24 cellular contexts compared by ENCODE assay signal in the genomic region with DNA sequence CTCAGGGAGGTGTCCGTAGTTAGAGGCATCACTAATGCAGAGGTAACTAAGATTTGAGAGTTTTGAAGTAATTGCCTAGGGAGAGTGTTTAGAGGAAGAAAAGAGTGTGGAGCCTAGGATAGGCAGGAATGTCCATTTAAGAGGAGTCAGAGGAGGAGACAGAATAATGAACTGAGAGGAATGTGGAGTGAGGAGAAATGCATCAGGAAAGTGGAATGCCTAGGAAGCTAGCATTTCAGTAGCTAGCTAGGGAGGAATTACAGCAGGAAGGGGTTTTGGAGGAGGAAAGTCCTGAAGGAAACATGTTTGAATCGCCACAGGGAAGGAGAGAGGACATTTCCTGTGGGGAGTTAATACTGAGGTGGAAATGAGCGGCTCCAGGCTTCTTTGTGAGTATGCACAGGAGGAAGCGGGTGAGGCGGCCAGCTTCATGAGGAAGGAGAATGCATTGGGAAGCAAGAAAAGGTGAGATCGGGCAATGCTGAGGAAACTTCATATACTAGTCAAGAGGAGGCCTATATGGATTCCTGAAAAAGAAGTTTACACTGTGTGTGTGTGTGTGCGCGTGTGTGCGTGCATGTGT.
"Had no signal": no experiment of that assay in that cellular context is flagged by ENCODE, and none has a peak within 500 bp of the region (broad histone marks: within the 10 kb centered on the region; RNA-seq: fewer than 3 reads in every experiment).

No MANE protein-coding gene starts in this region.

- H3K4me1 Mint-ChIP-seq: stimulated activated memory B cell treated with anti-CD40 and anti-IgM and Interleukin-4, amounts not matched to agents 10 μg/mL and 1 μg/mL and 100 μg/mL, for 72 hours had no signal

- H3K36me3 ChIP-seq: right lobe of liver, stomach, suprapubic skin, transverse colon had no signal

- H3K9ac ChIP-seq: parathyroid adenoma had no signal

- H3K4me1 ChIP-seq: parathyroid adenoma, right lobe of liver, stomach, suprapubic skin, transverse colon had no signal

- H3K27me3 Mint-ChIP-seq: brain; stimulated activated memory B cell treated with anti-CD40 and anti-IgM and Interleukin-4, amounts not matched to agents 10 μg/mL and 1 μg/mL and 100 μg/mL, for 72 hours had no signal

- H3K36me3 Mint-ChIP-seq: activated CD4-positive, alpha-beta memory T cell treated with anti-CD3 and anti-CD28 coated beads for 36 hours; brain; natural killer cell treated with Interleukin-12 subunit alpha and Interleukin-12 subunit beta and Interleukin-15 and Interleukin-18, amount 100 ng/mL, for 72 hours; stimulated activated memory B cell treated with anti-CD40 and anti-IgM and Interleukin-4, amounts not matched to agents 10 μg/mL and 1 μg/mL and 100 μg/mL, for 72 hours had no signal

- H3K9me3 Mint-ChIP-seq: activated CD4-positive, alpha-beta memory T cell treated with anti-CD3 and anti-CD28 coated beads for 36 hours; activated naive CD4-positive, alpha-beta T cell treated with anti-CD3 and anti-CD28 coated beads for 36 hours; stimulated activated memory B cell treated with anti-CD40 and anti-IgM and Interleukin-4, amounts not matched to agents 10 μg/mL and 1 μg/mL and 100 μg/mL, for 72 hours; T-helper 1 cell treated with Interleukin-12 subunit alpha and Interleukin-12 subunit beta and Interleukin-4 antibody, amounts not matched to agents 30 μg/mL and 1 μg/mL, for 36 hours had no signal

- ATAC-seq: esophagus mucosa; natural killer cell treated with Interleukin-12 subunit alpha and Interleukin-12 subunit beta and Interleukin-15 and Interleukin-18, amount 100 ng/mL, for 72 hours; stimulated activated memory B cell treated with anti-CD40 and anti-IgM and Interleukin-4, amounts not matched to agents 10 μg/mL and 1 μg/mL and 100 μg/mL, for 72 hours had no signal

- H3K27me3 ChIP-seq: hepatocyte, right lobe of liver, stomach, suprapubic skin, transverse colon had no signal

- H3K27ac Mint-ChIP-seq: activated CD4-positive, alpha-beta memory T cell treated with anti-CD3 and anti-CD28 coated beads for 36 hours; activated naive CD4-positive, alpha-beta T cell treated with anti-CD3 and anti-CD28 coated beads for 36 hours; natural killer cell treated with Interleukin-12 subunit alpha and Interleukin-12 subunit beta and Interleukin-15 and Interleukin-18, amount 100 ng/mL, for 72 hours; stimulated activated memory B cell treated with anti-CD40 and anti-IgM and Interleukin-4, amounts not matched to agents 10 μg/mL and 1 μg/mL and 100 μg/mL, for 72 hours; T-helper 1 cell treated with Interleukin-12 subunit alpha and Interleukin-12 subunit beta and Interleukin-4 antibody, amounts not matched to agents 30 μg/mL and 1 μg/mL, for 36 hours had no signal

- H3K9me3 ChIP-seq: right lobe of liver, stomach, suprapubic skin, transverse colon had no signal

- DNase-seq: activated CD4-positive, alpha-beta memory T cell treated with anti-CD3 and anti-CD28 coated beads for 36 hours; activated CD4-positive, alpha-beta T cell treated with anti-CD3 and anti-CD28 coated beads for 48 hours; activated naive CD4-positive, alpha-beta T cell treated with anti-CD3 and anti-CD28 coated beads for 36 hours; activated T-cell treated with anti-CD3 and anti-CD28 coated beads, Interleukin-2, amount 50 U/mL, for 48 hours; central memory CD4-positive, alpha-beta T cell; dermis blood vessel endothelial cell; effector CD8-positive, alpha-beta T cell; foreskin melanocyte; left ventricle myocardium superior; mammary epithelial cell; right lobe of liver; small intestine; stimulated activated CD4-positive, alpha-beta T cell treated with anti-CD3 and anti-CD28 coated beads, Interleukin-15, amount 100 ng/mL, for 24 hours; stomach; T1000; transverse colon had no signal

- H3K4me3 ChIP-seq: hepatocyte, right lobe of liver, stomach, suprapubic skin, transverse colon had no signal

- H3K4me2 ChIP-seq: hepatocyte had no signal

- H3K27ac ChIP-seq: hepatocyte, parathyroid adenoma, right lobe of liver, stomach, suprapubic skin, transverse colon had no signal

- H3K4me3 Mint-ChIP-seq: activated CD4-positive, alpha-beta memory T cell treated with anti-CD3 and anti-CD28 coated beads for 36 hours; activated naive CD4-positive, alpha-beta T cell treated with anti-CD3 and anti-CD28 coated beads for 36 hours; brain; natural killer cell treated with Interleukin-12 subunit alpha and Interleukin-12 subunit beta and Interleukin-15 and Interleukin-18, amount 100 ng/mL, for 72 hours; stimulated activated memory B cell treated with anti-CD40 and anti-IgM and Interleukin-4, amounts not matched to agents 10 μg/mL and 1 μg/mL and 100 μg/mL, for 72 hours; T-helper 1 cell treated with Interleukin-12 subunit alpha and Interleukin-12 subunit beta and Interleukin-4 antibody, amounts not matched to agents 30 μg/mL and 1 μg/mL, for 36 hours had no signal

- H2AFZ ChIP-seq: hepatocyte, parathyroid adenoma had no signal
